ENCODE assay signal across 8 cellular contexts in genomic region chr11:74255741-74256369, GRCh38. TPM values are rescaled to one million over a fixed set of nuclear protein-coding genes. Genes with fewer than 3 reads are reported as not detected.
DNase-seq lines count a peak whose midpoint lies in the region; ATAC-seq lines count a peak whose summit lies in the region.

No MANE protein-coding gene starts in this region.

- no peak for ATAC-seq in HG03095 (IDR thresholded peaks at IDR 0.05; ENCODE audit: unreplicated experiment)

- peak; percentile 84 for DNase-seq in DMS79 treated with DMSO at 0.1 percent for 48 hours (lab: John Stamatoyannopoulos, UW)
- DNase-seq in Jurkat, Clone E6-1 (ENCODE audit: low read depth, low spot score) = peak; percentile 58
- DNase-seq in RPMI8226 = peak; percentile 71
- peak; percentile 80 for DNase-seq in activated effector memory CD4-positive, alpha-beta T cell treated with anti-CD3 and anti-CD28 coated beads, Interleukin-2, amount 50 U/mL, for 16 hours
- DNase-seq in glomerular endothelial cell (ENCODE audit: extremely low read depth, low read depth, low spot score) = peak; percentile 37
- DNase-seq in posterior cingulate gyrus = peak in 7 of 10 donors; percentile 14 to 91 (median 46)
- DNase-seq in T1000 (lab: John Stamatoyannopoulos, UW) = no peak

- H3K4me3 ChIP-seq in Jurkat, Clone E6-1 (ENCODE audit: low read length) = no peak overlapping the region

- intact Hi-C loops in posterior cingulate gyrus (cut with DNase I) = loop anchor here (2.0 kb wide), 1 partner anchor 193 kb away; no protein-coding TSS in a partner anchor

RNA-seq across cellular contexts. Expression of gene P4HA3, which starts 55.6 kb away (rescaled TPM):
- not detected for polyA plus RNA-seq in Jurkat, Clone E6-1 (2012; ENCODE audit: insufficient read depth, insufficient read length)
- 14.4 and 20.2 TPM in 2 replicates for total RNA-seq in glomerular endothelial cell
